In the genomic region with DNA sequence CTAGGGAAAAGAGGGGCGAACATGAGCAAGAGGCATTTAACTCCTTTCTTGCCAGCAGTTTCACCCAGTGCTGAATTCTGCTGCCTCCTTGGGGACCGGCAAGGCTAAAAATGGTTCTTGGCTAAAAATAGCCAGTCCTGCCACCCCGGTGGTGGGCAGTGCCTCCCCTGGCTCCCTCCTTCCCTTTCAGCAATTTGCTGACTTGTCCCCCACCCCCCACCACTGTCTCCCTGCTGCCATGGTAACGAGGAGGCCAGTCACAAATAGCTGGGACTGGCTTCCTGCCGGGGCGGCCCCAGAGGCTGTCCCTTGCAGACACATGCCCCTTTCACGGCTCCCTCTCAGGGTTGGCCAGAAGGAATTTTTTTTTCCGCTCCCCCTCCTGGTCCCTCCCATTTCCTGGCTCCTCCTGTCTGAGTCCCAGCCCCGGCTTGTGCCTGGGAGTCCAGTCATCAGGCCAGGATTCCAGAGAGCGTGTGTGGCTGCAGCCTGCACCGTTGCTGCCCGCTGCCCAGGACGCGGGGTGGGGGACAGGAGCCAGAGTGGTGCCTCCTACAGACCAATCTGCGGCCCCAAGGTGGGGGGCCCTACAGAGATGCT, we compare ENCODE assay signal across 8 cellular contexts.
DNase-seq lines count a peak whose midpoint lies in the region; ATAC-seq, FAIRE-seq and TF ChIP-seq lines count a peak whose summit lies in the region.

No MANE protein-coding gene starts in this region.

- no peaks in the 10 kb centered on the region for H3K9me3 Mint-ChIP-seq in type B pancreatic cell

- no peak overlapping the region for H4K8ac ChIP-seq in mesendoderm (ENCODE audit: low read depth, low read length)

- H3K23ac ChIP-seq in mesendoderm (ENCODE audit: low read length), result no peak overlapping the region

- no peaks in the 10 kb centered on the region for H3K36me3 Mint-ChIP-seq in type B pancreatic cell

- peak overlapping the region; percentile 76 for H3K4me2 ChIP-seq in mesendoderm (ENCODE audit: low read length)

- no peaks in the 10 kb centered on the region for H3K9me3 ChIP-seq in small intestine (ENCODE audit: control insufficient read depth, low read depth)

- no peak overlapping the region for H3K4ac ChIP-seq in mesendoderm (ENCODE audit: low read depth, low read length)

- peak overlapping the region; percentile 62 for H3K27ac Mint-ChIP-seq in type B pancreatic cell

- H3K27me3 Mint-ChIP-seq in type B pancreatic cell, result no peaks in the 10 kb centered on the region

- H3K79me2 ChIP-seq in ACC112 (ENCODE audit: control insufficient read depth, insufficient read depth, low read length, unreplicated experiment), result peaks cover 16% of the 10 kb centered on the region
- H3K79me2 ChIP-seq in mesendoderm (ENCODE audit: control insufficient read depth, insufficient read depth, low read length), result peaks cover 13% of the 10 kb centered on the region

- H3K4me1 Mint-ChIP-seq in type B pancreatic cell (ENCODE audit: unreplicated experiment), result peaks cover 35% of the 10 kb centered on the region

- no peak overlapping the region for H2BK120ac ChIP-seq in mesendoderm (ENCODE audit: low read depth, low read length)

- no peak overlapping the region for H2AFZ ChIP-seq in ACC112 (ENCODE audit: low read length, unreplicated experiment)

- H3K27me3 ChIP-seq in ACC112 (ENCODE audit: insufficient read depth, low read length) (no peaks in the 10 kb centered on the region), mesendoderm (ENCODE audit: insufficient read depth, low read length, poor library complexity) (no peaks in the 10 kb centered on the region), small intestine (ENCODE audit: control insufficient read depth in 2 of 2, insufficient read depth in 2 of 2, low read length in 2 of 2) (no peaks in the 10 kb centered on the region)

- H3K4me3 Mint-ChIP-seq in type B pancreatic cell, result peak overlapping the region; percentile 86

- no peak overlapping the region for H4K5ac ChIP-seq in mesendoderm (ENCODE audit: low read length)

- H3K9ac ChIP-seq in mesendoderm (ENCODE audit: low read length), result peak overlapping the region; percentile 83

- no CpG with 5 or more reads among the region's 15 CpGs for WGBS in mesendoderm (ENCODE audit: extremely low coverage, insufficient coverage, low lambda C conversion rate)
- 37 to 70% (median 57%) methylated on average over 15 of the region's 15 CpGs for WGBS in small intestine, 3 donors

- FAIRE-seq in small intestine (lab: Jason Lieb, UNC), result no peak

- no peaks in the 10 kb centered on the region for H3K36me3 ChIP-seq in ACC112 (ENCODE audit: insufficient read depth, low read length)
- H3K36me3 ChIP-seq in mesendoderm (ENCODE audit: control insufficient read depth, insufficient read depth, low read length), result peaks cover 1% of the 10 kb centered on the region
- H3K36me3 ChIP-seq in small intestine (ENCODE audit: control insufficient read depth in 2 of 2, insufficient read depth in 2 of 2, low read length in 2 of 2), result peaks cover 12 to 18% of the 10 kb centered on the region in 2 donors

- peak overlapping the region; percentile 91 for H3K56ac ChIP-seq in mesendoderm (ENCODE audit: low read length)

- H2AK5ac ChIP-seq in mesendoderm (ENCODE audit: low read length), result no peak overlapping the region

- DNase-seq in erythroblast (lab: John Stamatoyannopoulos, UW) (peak; percentile 11 to 40), mesendoderm (peak; percentile 100), type B pancreatic cell (ENCODE audit: extremely low spot score, unreplicated experiment) (peak; percentile 88), small intestine (no peak)

- peak; percentile 63 for ATAC-seq in GM18861 (IDR thresholded peaks at IDR 0.05; ENCODE audit: unreplicated experiment)
- peak; percentile 61 for ATAC-seq in HG03159 (IDR thresholded peaks at IDR 0.05; ENCODE audit: unreplicated experiment)
- peak; percentile 93 for ATAC-seq in SK-N-SH treated with all-trans-retinoic acid at 6 μM for 48 hours

- H2BK5ac ChIP-seq in mesendoderm (ENCODE audit: low read length), result peak overlapping the region; percentile 47

- H3K4me1 ChIP-seq in ACC112 (ENCODE audit: control insufficient read depth, insufficient read depth, low read length, unreplicated experiment) (peaks cover 15% of the 10 kb centered on the region), mesendoderm (ENCODE audit: control insufficient read depth, low read depth, low read length) (no peaks in the 10 kb centered on the region), small intestine (ENCODE audit: control insufficient read depth in 2 of 2, insufficient read depth in 1 of 2, low read depth in 1 of 2, low read length in 1 of 2) (no peaks in the 10 kb centered on the region)

- peaks cover 11% of the 10 kb centered on the region for H3K79me1 ChIP-seq in mesendoderm (ENCODE audit: low read length)

- TF ChIP-seq CTCF in type B pancreatic cell (conservative IDR thresholded peaks at IDR 0.05), result no peak

- H3K27ac ChIP-seq in ACC112 (ENCODE audit: low read depth, low read length) (peak overlapping the region; percentile 26; the same call in 1 of the 2 replicates), mesendoderm (ENCODE audit: low read depth, low read length) (peak overlapping the region; percentile 28), small intestine (ENCODE audit: low read depth in 1 of 2, low read length in 1 of 2) (peak overlapping the region in 1 of 2 donors; percentile 75)

- no peak overlapping the region for H2BK15ac ChIP-seq in mesendoderm (replicated peaks; ENCODE audit: low read depth)

- H3K4me3 ChIP-seq in ACC112 (ENCODE audit: low read depth, low read length) (peak overlapping the region; percentile 74), mesendoderm (ENCODE audit: low read length) (peak overlapping the region; percentile 58), small intestine (ENCODE audit: low read depth in 1 of 2, low read length in 2 of 2) (no peak overlapping the region)

- peak overlapping the region; percentile 6 for H3K18ac ChIP-seq in mesendoderm (ENCODE audit: low read length)

- TF ChIP-seq POLR2A in erythroblast (IDR thresholded peaks at IDR 0.05; ENCODE audit: low read length), result no peak

TF ChIP-seq in SK-N-SH treated with all-trans-retinoic acid at 6 μM for 48 hours, 23 proteins besides CTCF, POLR2A, EP300 and RAD21 (continues in another document):
- TF ChIP-seq ZNF8 (CRISPR knock-in tag; IDR thresholded peaks at IDR 0.05) (no peak), ZC3H10 (CRISPR knock-in tag; IDR thresholded peaks at IDR 0.05) (no peak), CREB5 (CRISPR knock-in tag; IDR thresholded peaks at IDR 0.05; ENCODE audit: low read depth) (no peak), ZNF70 (CRISPR knock-in tag; IDR thresholded peaks at IDR 0.05) (no peak), CSRNP3 (CRISPR knock-in tag; IDR thresholded peaks at IDR 0.05) (no peak), TCF4 (CRISPR knock-in tag; IDR thresholded peaks at IDR 0.05; ENCODE audit: borderline replicate concordance) (no peak)
- TF ChIP-seq, protein P1, sequence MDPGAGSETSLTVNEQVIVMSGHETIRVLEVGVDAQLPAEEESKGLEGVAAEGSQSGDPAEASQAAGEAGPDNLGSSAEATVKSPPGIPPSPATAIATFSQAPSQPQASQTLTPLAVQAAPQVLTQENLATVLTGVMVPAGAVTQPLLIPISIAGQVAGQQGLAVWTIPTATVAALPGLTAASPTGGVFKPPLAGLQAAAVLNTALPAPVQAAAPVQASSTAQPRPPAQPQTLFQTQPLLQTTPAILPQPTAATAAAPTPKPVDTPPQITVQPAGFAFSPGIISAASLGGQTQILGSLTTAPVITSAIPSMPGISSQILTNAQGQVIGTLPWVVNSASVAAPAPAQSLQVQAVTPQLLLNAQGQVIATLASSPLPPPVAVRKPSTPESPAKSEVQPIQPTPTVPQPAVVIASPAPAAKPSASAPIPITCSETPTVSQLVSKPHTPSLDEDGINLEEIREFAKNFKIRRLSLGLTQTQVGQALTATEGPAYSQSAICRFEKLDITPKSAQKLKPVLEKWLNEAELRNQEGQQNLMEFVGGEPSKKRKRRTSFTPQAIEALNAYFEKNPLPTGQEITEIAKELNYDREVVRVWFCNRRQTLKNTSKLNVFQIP (CRISPR knock-in tag; IDR thresholded peaks at IDR 0.05; ENCODE audit: borderline replicate concordance, low read depth), result no peak

Comparison
In these comparisons a context has a peak if more than half of its experiments do, and no peak if none do; other contexts are left out.
1. H3K4me3 ChIP-seq: peak in ACC112 (single experiment) and mesendoderm (single experiment); none in small intestine (0 of 2).
2. Peak in every context shown above with its lines, with median percentiles within 50 percentile points of each other: ATAC-seq.